In the genomic region with DNA sequence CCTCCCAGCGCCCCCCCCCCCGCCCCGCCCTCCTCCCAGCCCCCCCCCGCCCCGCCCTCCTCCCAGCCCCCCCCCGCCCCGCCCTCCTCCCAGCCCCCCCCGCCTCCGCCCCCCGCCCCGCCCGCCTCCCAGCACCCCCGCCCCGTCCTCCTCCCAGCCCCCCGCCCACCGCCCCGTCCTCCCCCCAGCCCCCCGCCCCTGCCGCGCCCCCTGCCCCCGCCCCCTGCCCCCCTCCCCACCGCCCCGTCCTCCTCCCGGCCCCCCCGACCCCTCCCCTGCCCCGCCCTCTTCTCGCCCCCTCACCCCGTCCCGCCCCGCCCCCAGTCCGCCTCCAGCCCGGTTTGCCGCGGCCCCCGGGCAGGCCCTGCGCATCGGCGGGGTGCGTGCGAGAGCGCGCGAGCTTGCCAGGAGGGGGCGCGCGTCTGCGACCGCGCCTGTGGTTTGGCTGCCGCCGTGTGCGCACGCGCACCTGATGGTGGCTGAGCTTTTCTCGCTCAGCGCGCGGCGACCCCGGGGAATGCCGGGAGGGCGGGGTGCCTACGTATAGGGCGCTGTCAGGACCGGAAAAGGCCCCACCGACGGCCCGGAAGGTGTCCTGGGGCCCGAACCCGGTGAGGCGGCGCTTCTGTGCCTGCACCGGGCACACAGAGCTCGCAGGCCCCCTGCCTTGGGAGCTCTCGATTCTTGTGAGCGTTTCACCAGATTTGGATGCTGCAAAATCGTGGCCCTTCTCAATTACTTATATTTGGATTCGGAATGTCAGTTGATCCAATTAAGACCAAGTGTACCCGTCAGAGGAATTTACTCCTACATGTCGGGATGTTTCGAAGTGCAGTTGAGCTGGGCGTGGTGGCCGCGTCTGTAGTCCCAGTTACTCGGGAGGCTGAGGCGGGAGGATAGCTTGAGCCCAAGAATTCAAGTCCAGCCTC, we compare ENCODE assay signal across 8 cellular contexts. TPM values are rescaled to one million over a fixed set of nuclear protein-coding genes. Genes with fewer than 3 reads are reported as not detected.
DNase-seq lines count a peak whose midpoint lies in the region; ATAC-seq, FAIRE-seq and TF ChIP-seq lines count a peak whose summit lies in the region.

No MANE protein-coding gene starts in this region.

- peaks cover 7% of the 10 kb centered on the region for H3K36me3 Mint-ChIP-seq in T-helper 2 cell treated with Interferon-gamma antibody and Interleukin-4, amounts not matched to agents 5 μg/mL and 100 μg/mL, for 36 hours (ENCODE audit: low read depth)
- H3K36me3 Mint-ChIP-seq in astrocyte (ENCODE audit: low read depth, unreplicated experiment): no peaks in the 10 kb centered on the region

- TF ChIP-seq CTCF in astrocyte (IDR thresholded peaks at IDR 0.05; ENCODE audit: insufficient read depth, low read depth, low read length) (peak; percentile 30), hepatocyte (IDR thresholded peaks at IDR 0.05; ENCODE audit: poor library complexity) (peak; percentile 83)

- intact Hi-C loops in aorta (cut with DNase I): loop anchor here in 1 of 2 donors (2.0 kb wide), 1 partner anchor 35 kb away; no protein-coding TSS in a partner anchor

- no peak for FAIRE-seq in astrocyte (lab: Jason Lieb, UNC)

- peak overlapping the region; percentile 86 for H3K4me3 Mint-ChIP-seq in T-helper 2 cell treated with Interferon-gamma antibody and Interleukin-4, amounts not matched to agents 5 μg/mL and 100 μg/mL, for 36 hours
- peak overlapping the region; percentile 80 for H3K4me3 Mint-ChIP-seq in astrocyte (ENCODE audit: unreplicated experiment)

- no peaks in the 10 kb centered on the region for H3K36me3 ChIP-seq in astrocyte (ENCODE audit: insufficient read depth, low read length)
- no peaks in the 10 kb centered on the region for H3K36me3 ChIP-seq in hepatocyte (replicated peaks; ENCODE audit: insufficient read depth, low read depth)
- no peaks in the 10 kb centered on the region for H3K36me3 ChIP-seq in aorta (ENCODE audit: control insufficient read depth in 1 of 2, insufficient read depth in 2 of 2, low read length in 1 of 2)

- H3K27me3 Mint-ChIP-seq in T-helper 2 cell treated with Interferon-gamma antibody and Interleukin-4, amounts not matched to agents 5 μg/mL and 100 μg/mL, for 36 hours (ENCODE audit: low read depth): peaks cover 11% of the 10 kb centered on the region
- no peaks in the 10 kb centered on the region for H3K27me3 Mint-ChIP-seq in astrocyte (ENCODE audit: low read depth, unreplicated experiment)

- WGBS in hepatocyte (ENCODE audit: low lambda C conversion rate, missing lambda C conversion rate): 34% methylated on average over 18 of the region's 86 CpGs
- 5 to 8% methylated on average over 45 to 60 of the region's 86 CpGs for WGBS in aorta, 2 donors

- H3K9me2 ChIP-seq in hepatocyte (replicated peaks; ENCODE audit: insufficient read depth): no peaks in the 10 kb centered on the region

- peaks cover 28% of the 10 kb centered on the region for H3K4me1 ChIP-seq in astrocyte (ENCODE audit: insufficient read depth, low read length)
- peaks cover 33% of the 10 kb centered on the region for H3K4me1 ChIP-seq in hepatocyte (ENCODE audit: insufficient read depth)
- no peaks in the 10 kb centered on the region for H3K4me1 ChIP-seq in aorta (ENCODE audit: control insufficient read depth in 1 of 2, insufficient read depth in 2 of 2, low read length in 2 of 2)

- H3K79me2 ChIP-seq in astrocyte (ENCODE audit: insufficient read depth, low read length) (peaks cover 37% of the 10 kb centered on the region), hepatocyte (peaks cover 22% of the 10 kb centered on the region)

- peak overlapping the region; percentile 95 for H3K27ac Mint-ChIP-seq in T-helper 2 cell treated with Interferon-gamma antibody and Interleukin-4, amounts not matched to agents 5 μg/mL and 100 μg/mL, for 36 hours
- peak overlapping the region; percentile 95 for H3K27ac Mint-ChIP-seq in astrocyte (ENCODE audit: unreplicated experiment)

- H3K9me3 Mint-ChIP-seq in T-helper 2 cell treated with Interferon-gamma antibody and Interleukin-4, amounts not matched to agents 5 μg/mL and 100 μg/mL, for 36 hours: peaks cover 18% of the 10 kb centered on the region
- H3K9me3 Mint-ChIP-seq in astrocyte (ENCODE audit: unreplicated experiment): no peaks in the 10 kb centered on the region

- H3K4me2 ChIP-seq in astrocyte (ENCODE audit: low read length) (peak overlapping the region; percentile 94), hepatocyte (peak overlapping the region; percentile 73)

- H3K9ac ChIP-seq in astrocyte (ENCODE audit: low read length): peak overlapping the region; percentile 80

- H3K27me3 ChIP-seq in astrocyte (ENCODE audit: insufficient read depth, low read length): peaks cover 8% of the 10 kb centered on the region
- H3K27me3 ChIP-seq in hepatocyte: no peaks in the 10 kb centered on the region
- H3K27me3 ChIP-seq in aorta (ENCODE audit: control insufficient read depth in 1 of 2, insufficient read depth in 2 of 2, low read length in 1 of 2): no peaks in the 10 kb centered on the region

- H3K27ac ChIP-seq in astrocyte (ENCODE audit: low read depth, low read length) (peak overlapping the region; percentile 93), hepatocyte (peak overlapping the region; percentile 93), aorta (ENCODE audit: low read depth in 1 of 2, low read length in 2 of 2) (peak overlapping the region; percentile 38 to 96)

- peaks cover 3% of the 10 kb centered on the region for H3K9me3 ChIP-seq in astrocyte (ENCODE audit: insufficient read depth, low read depth, low read length)
- H3K9me3 ChIP-seq in hepatocyte (ENCODE audit: low read depth): no peaks in the 10 kb centered on the region
- H3K9me3 ChIP-seq in aorta (ENCODE audit: control insufficient read depth, low read length): no peaks in the 10 kb centered on the region

- H4K20me1 ChIP-seq in astrocyte (ENCODE audit: insufficient read depth, low read length) (peaks cover 13% of the 10 kb centered on the region), hepatocyte (ENCODE audit: insufficient read depth, poor library complexity, severe bottlenecking) (no peaks in the 10 kb centered on the region)

- DNase-seq in NCI-H1930 (lab: John Stamatoyannopoulos, UW): peak; percentile 91 to 97
- peak; percentile 98 for DNase-seq in T-helper 2 cell treated with Interferon-gamma antibody and Interleukin-4, amounts not matched to agents 5 μg/mL and 100 μg/mL, for 36 hours (ENCODE audit: low spot score)
- peak; percentile 79 for DNase-seq in astrocyte (ENCODE audit: low read depth)
- DNase-seq in hepatocyte (ENCODE audit: low spot score): peak; percentile 98
- DNase-seq in renal cortical epithelial cell (ENCODE audit: low read depth): peak; percentile 83
- DNase-seq in aorta: peak; percentile 97 to 99

- peak overlapping the region; percentile 95 for H2AFZ ChIP-seq in astrocyte (ENCODE audit: low read depth, low read length)
- H2AFZ ChIP-seq in hepatocyte: peak overlapping the region; percentile 96

- ATAC-seq in GM18511 (IDR thresholded peaks at IDR 0.05; ENCODE audit: unreplicated experiment) (peak; percentile 84), HG02981 (IDR thresholded peaks at IDR 0.05; ENCODE audit: unreplicated experiment) (peak; percentile 84), aorta (ENCODE audit: low FRiP score) (peak; percentile 95)

- H3K4me1 Mint-ChIP-seq in T-helper 2 cell treated with Interferon-gamma antibody and Interleukin-4, amounts not matched to agents 5 μg/mL and 100 μg/mL, for 36 hours (ENCODE audit: low read depth): peaks cover 18% of the 10 kb centered on the region
- peaks cover 10% of the 10 kb centered on the region for H3K4me1 Mint-ChIP-seq in astrocyte (ENCODE audit: low read depth, unreplicated experiment)

- H3K4me3 ChIP-seq in astrocyte (ENCODE audit: insufficient read depth, low read depth, low read length) (peak overlapping the region; percentile 60), hepatocyte (peak overlapping the region; percentile 12), aorta (ENCODE audit: low read length in 2 of 2) (peak overlapping the region in 1 of 2 donors; percentile 86)

RNA-seq across cellular contexts. Expression of gene TTLL12, which starts 0.5 kb away (rescaled TPM):
- total RNA-seq in astrocyte: 21.4 and 21.6 TPM in 2 replicates
- 39.6 and 40.9 TPM in 2 replicates for total RNA-seq in hepatocyte
- 41.9 and 50.3 TPM in 2 replicates for polyA plus RNA-seq in hepatocyte
- total RNA-seq in renal cortical epithelial cell: 28.8 and 34.4 TPM in 2 replicates
- total RNA-seq in aorta: 10 to 100 TPM; 13.1 to 16.4 TPM
- polyA plus RNA-seq in aorta: 10 to 100 TPM; 12.2 to 13.6 TPM

RNA-seq across cellular contexts. Expression of gene TSPO, which starts 36.1 kb away (rescaled TPM):
- total RNA-seq in astrocyte (124 and 126 TPM in 2 replicates), hepatocyte (61.8 and 65.3 TPM in 2 replicates), renal cortical epithelial cell (199 and 827 TPM in 2 replicates), aorta (100 to 1,000 TPM in 1 of 2 donors, 10 to 100 TPM in 1; 88.7 to 120 TPM)
- polyA plus RNA-seq in hepatocyte (131 and 138 TPM in 2 replicates), aorta (100 to 1,000 TPM; 287 to 311 TPM)

RNA-seq across cellular contexts. Expression of gene MCAT, which starts 44.2 kb away (rescaled TPM):
- total RNA-seq in astrocyte: 11.5 and 15.1 TPM in 2 replicates
- total RNA-seq in hepatocyte: 14.6 and 16.9 TPM in 2 replicates
- 18.3 and 24.9 TPM in 2 replicates for polyA plus RNA-seq in hepatocyte
- 14.9 and 22.9 TPM in 2 replicates for total RNA-seq in renal cortical epithelial cell
- total RNA-seq in aorta: 10 to 100 TPM in 1 of 2 donors, 1 to 10 TPM in 1; 9.8 to 10.0 TPM
- polyA plus RNA-seq in aorta: 10 to 100 TPM in 1 of 2 donors, 1 to 10 TPM in 1; 6.5 to 12.8 TPM
